ENCODE assay signal across 8 cellular contexts in the genomic region with DNA sequence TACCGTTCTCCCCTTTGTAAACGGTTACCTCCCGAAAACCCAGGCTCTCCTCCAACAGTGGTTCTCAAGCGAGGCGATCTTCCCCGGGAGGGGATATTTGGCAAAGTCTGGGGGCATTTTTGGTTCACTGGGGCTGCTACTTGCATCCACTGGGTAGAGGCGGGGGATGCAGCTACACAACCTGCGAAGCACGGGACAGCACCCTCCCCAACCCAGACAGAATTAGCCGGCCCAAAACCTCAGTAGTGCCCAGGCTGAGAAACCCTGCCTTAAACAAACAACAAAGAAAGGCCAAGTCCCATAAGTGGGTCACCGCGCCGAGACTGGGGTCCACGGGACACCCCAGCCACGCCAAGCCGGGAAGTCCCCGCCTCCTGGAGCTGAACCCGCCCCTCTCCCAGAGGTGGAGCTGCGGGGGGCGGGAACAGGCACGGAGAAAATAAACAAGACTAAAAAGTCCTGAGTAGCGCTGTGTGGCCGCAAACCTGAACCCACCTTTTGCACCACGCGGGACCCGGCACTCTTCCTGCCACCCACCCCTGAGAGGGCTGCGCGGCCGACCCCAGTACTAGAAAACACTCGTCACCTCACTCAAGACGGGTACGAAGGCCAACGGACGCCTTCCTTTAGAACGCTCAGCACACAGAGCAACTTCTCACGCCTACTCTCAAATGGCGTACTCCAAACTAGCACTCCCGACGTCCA. TPM values are rescaled to one million over a fixed set of nuclear protein-coding genes. Genes with fewer than 3 reads are reported as not detected.
DNase-seq lines count a peak whose midpoint lies in the region; ATAC-seq, FAIRE-seq and TF ChIP-seq lines count a peak whose summit lies in the region.
"Not testable (repeated sequence)": the region's sequence is repeated elsewhere in the genome, so short reads cannot be mapped to it uniquely, and the experiment has no call there.

No MANE protein-coding gene starts in this region.

- H3K4me3 Mint-ChIP-seq in astrocyte (ENCODE audit: unreplicated experiment) (peak overlapping the region; percentile 90), nephron progenitor cell (peak overlapping the region; percentile 93)

- not testable (repeated sequence) for H3K36me3 Mint-ChIP-seq in astrocyte (ENCODE audit: low read depth, unreplicated experiment)
- peaks cover 13% of the 10 kb centered on the region for H3K36me3 Mint-ChIP-seq in nephron progenitor cell (ENCODE audit: low read depth)

- not testable (repeated sequence) for H3K27me3 Mint-ChIP-seq in astrocyte (ENCODE audit: low read depth, unreplicated experiment); nephron progenitor cell (ENCODE audit: low read depth, poor library complexity)

- ATAC-seq in GM21723 (IDR thresholded peaks at IDR 0.05; ENCODE audit: unreplicated experiment) (peak; percentile 49), HG03442 (IDR thresholded peaks at IDR 0.05; ENCODE audit: unreplicated experiment) (peak; percentile 29), Right ventricle myocardium inferior (peak; percentile 79)

- H3K4me2 ChIP-seq in astrocyte (ENCODE audit: low read length) = peak overlapping the region; percentile 86

- H3K4me3 ChIP-seq in GM12865 (ENCODE audit: low read depth, low read length) (peak overlapping the region; percentile 57), astrocyte (ENCODE audit: insufficient read depth, low read depth, low read length) (peak overlapping the region; percentile 92)

- intact Hi-C loops in Right ventricle myocardium inferior (cut with DNase I) = loop anchor here (5.0 kb wide), 1 partner anchor 90 kb away; the partner anchor contains the start of gene RSRP1

- peaks cover 49% of the 10 kb centered on the region for H3K79me2 ChIP-seq in astrocyte (ENCODE audit: insufficient read depth, low read length)

- not testable (repeated sequence) for H3K9me3 ChIP-seq in astrocyte (ENCODE audit: insufficient read depth, low read depth, low read length)

- H2AFZ ChIP-seq in astrocyte (ENCODE audit: low read depth, low read length) = peak overlapping the region; percentile 63

- not testable (repeated sequence) for H3K4me1 ChIP-seq in astrocyte (ENCODE audit: insufficient read depth, low read length)

- not testable (repeated sequence) for FAIRE-seq in astrocyte (lab: Jason Lieb, UNC)

- peak overlapping the region; percentile 96 for H3K9ac ChIP-seq in astrocyte (ENCODE audit: low read length)

- H3K4me1 Mint-ChIP-seq in astrocyte (ENCODE audit: low read depth, unreplicated experiment) = not testable (repeated sequence)
- peaks cover 26% of the 10 kb centered on the region for H3K4me1 Mint-ChIP-seq in nephron progenitor cell

- peaks cover 13% of the 10 kb centered on the region for H4K20me1 ChIP-seq in astrocyte (ENCODE audit: insufficient read depth, low read length)

- H3K36me3 ChIP-seq in astrocyte (ENCODE audit: insufficient read depth, low read length) = not testable (repeated sequence)

- not testable (repeated sequence) for H3K27ac Mint-ChIP-seq in astrocyte (ENCODE audit: unreplicated experiment); nephron progenitor cell

- peak; percentile 15 for DNase-seq in GM12865 (ENCODE audit: low read depth)
- peak in 3 of 5 experiments; percentile 7 to 25 (median 18) for DNase-seq in T-helper 2 cell
- DNase-seq in astrocyte (ENCODE audit: low read depth); Right ventricle myocardium inferior (ENCODE audit: missing footprints): not testable (repeated sequence)
- DNase-seq in nephron progenitor cell = peak; percentile 19
- DNase-seq in substantia nigra (lab: John Stamatoyannopoulos, UW) = peak in 2 of 49 donors; percentile 29 to 32

- H3K27me3 ChIP-seq in astrocyte (ENCODE audit: insufficient read depth, low read length) = not testable (repeated sequence)

- not testable (repeated sequence) for TF ChIP-seq CTCF in GM12865 (IDR thresholded peaks at IDR 0.05; ENCODE audit: insufficient read depth, low read depth, low read length, missing control alignments); astrocyte (IDR thresholded peaks at IDR 0.05; ENCODE audit: insufficient read depth, low read depth, low read length); nephron progenitor cell (IDR thresholded peaks at IDR 0.05)

- peak overlapping the region; percentile 95 for H3K27ac ChIP-seq in astrocyte (ENCODE audit: low read depth, low read length)
- peak overlapping the region; percentile 95 for H3K27ac ChIP-seq in substantia nigra (ENCODE audit: low read depth, low read length, poor library complexity, severe bottlenecking)

- H3K9me3 Mint-ChIP-seq in astrocyte (ENCODE audit: unreplicated experiment); nephron progenitor cell: not testable (repeated sequence)

RNA-seq across cellular contexts. Expression of gene TMEM50A, which starts 0.5 kb away (rescaled TPM):
- 175 and 189 TPM in 2 replicates for total RNA-seq in astrocyte
- total RNA-seq in Right ventricle myocardium inferior = 70.5 TPM

Comparison
In these comparisons a context has a peak if more than half of its experiments do, and no peak if none do; other contexts are left out.
1. ATAC-seq: peak in every context shown above with its lines; median percentile 79 in Right ventricle myocardium inferior; 49 in GM21723; 29 in HG03442.